16 cellular contexts compared by ENCODE assay signal in genomic region chr13:107568181-107568580, GRCh38.
DNase-seq lines count a peak whose midpoint lies in the region; ATAC-seq and TF ChIP-seq lines count a peak whose summit lies in the region.
"Had no signal": no experiment of that assay in that cellular context is flagged by ENCODE, and none has a peak within 500 bp of the region (broad histone marks: within the 10 kb centered on the region; RNA-seq: fewer than 3 reads in every experiment).

No MANE protein-coding gene starts in this region.

- no peak overlapping the region for H3K4me3 ChIP-seq in choroid plexus epithelial cell (ENCODE audit: low read depth, low read length)
- H3K4me3 ChIP-seq in HAP-1 = no peak overlapping the region

- no peaks in the 10 kb centered on the region for H3K9me3 ChIP-seq in HAP-1

- peak; percentile 44 for DNase-seq in HT1080 (ENCODE audit: low read depth)
- peak; percentile 46 for DNase-seq in choroid plexus epithelial cell (ENCODE audit: low read depth)
- DNase-seq in lung microvascular endothelial cell (ENCODE audit: low read depth in 2 of 2) = peak; percentile 19 to 69
- no peak for DNase-seq in HAP-1 (ENCODE audit: low spot score in 2 of 2)
- DNase-seq in HK-2 (ENCODE audit: unreplicated experiment) = no peak
- DNase-seq: C1 segment of cervical spinal cord; Calu3; CD4-positive, alpha-beta memory T cell; COR-L47; DMS53; DMS79 treated with DMSO at 0.1 percent for 48 hours; GF-D8; GOT3; H7; HFFc6 had no signal

- in situ Hi-C loops in HAP-1 (cut with MboI; ENCODE audit: low sequenced_read_pairs) = no loop called here

- no peaks in the 10 kb centered on the region for H3K36me3 ChIP-seq in HAP-1 (replicated peaks)

- no peaks in the 10 kb centered on the region for H3K27me3 ChIP-seq in HAP-1 (ENCODE audit: low read depth)

- TF ChIP-seq CTCF in choroid plexus epithelial cell (conservative IDR thresholded peaks at IDR 0.05; ENCODE audit: low read depth, low read length) = no peak

- no peak for ATAC-seq in HG03571 (IDR thresholded peaks at IDR 0.05; ENCODE audit: unreplicated experiment)

- no peaks in the 10 kb centered on the region for H3K4me1 ChIP-seq in HAP-1

Comparison
In these comparisons a context has a peak if more than half of its experiments do, and no peak if none do; other contexts are left out.
1. DNase-seq: peak in HT1080 (single experiment), choroid plexus epithelial cell (single experiment) and lung microvascular endothelial cell (2 of 2); none in HAP-1 (0 of 2) and HK-2 (single experiment).